ENCODE assay signal across 8 cellular contexts in genomic region chr19:40716031-40716654, GRCh38.
A peak's percentile ranks its signal among the peaks of the same experiment; 100 is the strongest.
DNase-seq lines count a peak whose midpoint lies in the region; ATAC-seq lines count a peak whose summit lies in the region.

No MANE protein-coding gene starts in this region.

- peak in 1 of 2 experiments; percentile 35 for DNase-seq in HAP-1 (ENCODE audit: low spot score in 2 of 2)
- DNase-seq in RPMI8226, result peak; percentile 23
- no peak for DNase-seq in adipocyte (ENCODE audit: low read depth)
- DNase-seq in stimulated activated CD4-positive, alpha-beta T cell treated with anti-CD3 and anti-CD28 coated beads, Interleukin-15, amount 100 ng/mL, for 48 hours (ENCODE audit: low read depth in 2 of 2), result peak; percentile 55 to 63
- DNase-seq in NCI-H2107 treated with DMSO at 0.1 percent for 48 hours (lab: John Stamatoyannopoulos, UW; ENCODE audit: unreplicated experiment), result no peak

- no peaks in the 10 kb centered on the region for H3K27me3 ChIP-seq in HAP-1 (ENCODE audit: low read depth)
- H3K27me3 ChIP-seq in adipocyte (replicated peaks; ENCODE audit: control insufficient read depth, insufficient read depth, low read length), result no peaks in the 10 kb centered on the region
- H3K27me3 ChIP-seq in iPS-15b (ENCODE audit: control insufficient read depth, insufficient read depth, low read length), result no peaks in the 10 kb centered on the region

- H3K36me3 ChIP-seq in HAP-1 (replicated peaks), result peaks cover 4% of the 10 kb centered on the region; the same call in 1 of the 2 replicates
- H3K36me3 ChIP-seq in adipocyte (ENCODE audit: control insufficient read depth, insufficient read depth, low read length, severe bottlenecking), result peaks cover 4% of the 10 kb centered on the region
- H3K36me3 ChIP-seq in iPS-15b (ENCODE audit: control insufficient read depth, insufficient read depth, low read length), result no peaks in the 10 kb centered on the region

- no peak for ATAC-seq in HG03175 (IDR thresholded peaks at IDR 0.05; ENCODE audit: unreplicated experiment)
- ATAC-seq in GM19467 (IDR thresholded peaks at IDR 0.05; ENCODE audit: unreplicated experiment), result no peak

- in situ Hi-C loops in HAP-1 (cut with MboI; ENCODE audit: low sequenced_read_pairs), result no loop called here

- H3K4me1 ChIP-seq in HAP-1 (peaks cover 15% of the 10 kb centered on the region), adipocyte (ENCODE audit: control insufficient read depth, insufficient read depth, low read length) (peaks cover 22% of the 10 kb centered on the region), iPS-15b (ENCODE audit: control insufficient read depth, insufficient read depth, low read length) (peaks cover 13% of the 10 kb centered on the region)

- H3K4me3 ChIP-seq in HAP-1, result peak overlapping the region; percentile 62
- H3K4me3 ChIP-seq in adipocyte (ENCODE audit: low read length), result peak overlapping the region; percentile 98
- H3K4me3 ChIP-seq in iPS-15b (ENCODE audit: low read depth, low read length), result peak overlapping the region; percentile 88

- H3K9me3 ChIP-seq in HAP-1 (no peaks in the 10 kb centered on the region), adipocyte (ENCODE audit: control insufficient read depth, low read length) (no peaks in the 10 kb centered on the region), iPS-15b (ENCODE audit: control insufficient read depth, insufficient read depth, low read length) (no peaks in the 10 kb centered on the region)

- H3K9ac ChIP-seq in adipocyte (ENCODE audit: low read length) (peak overlapping the region; percentile 100), iPS-15b (ENCODE audit: low read depth, low read length) (no peak overlapping the region)

Comparison
In these comparisons a context has a peak if more than half of its experiments do, and no peak if none do; other contexts are left out.
1. DNase-seq: peak in RPMI8226 (single experiment) and stimulated activated CD4-positive, alpha-beta T cell treated with anti-CD3 and anti-CD28 coated beads, Interleukin-15, amount 100 ng/mL, for 48 hours (2 of 2); none in adipocyte (single experiment) and NCI-H2107 treated with DMSO at 0.1 percent for 48 hours (single experiment).
2. Peak in every context shown above with its lines, with median percentiles within 50 percentile points of each other: H3K4me3 ChIP-seq.